8 cellular contexts compared by ENCODE assay signal in genomic region chr15:89057506-89058133, GRCh38. TPM values are rescaled to one million over a fixed set of nuclear protein-coding genes. Genes with fewer than 3 reads are reported as not detected.
A peak's percentile ranks its signal among the peaks of the same experiment; 100 is the strongest.
DNase-seq lines count a peak whose midpoint lies in the region; ATAC-seq and TF ChIP-seq lines count a peak whose summit lies in the region.

No MANE protein-coding gene starts in this region.

- TF ChIP-seq EP300 in ovary (IDR thresholded peaks at IDR 0.05): no peak

- H3K36me3 ChIP-seq in ovary (no peaks in the 10 kb centered on the region), tibial artery (peaks cover 0 to 8% (median 7%) of the 10 kb centered on the region in 3 donors)

- intact Hi-C loops in ovary (cut with DNase I): loop anchor here in 3 of 4 donors (2.0 to 10.0 kb wide), 4 partner anchors 67 to 119 kb away; no protein-coding TSS in a partner anchor
- intact Hi-C loops in tibial artery (cut with DNase I; ENCODE audit: low total_unique reads): loop anchor here (5.0 kb wide), 1 partner anchor 120 kb away; no protein-coding TSS in a partner anchor

- no peak for TF ChIP-seq POLR2A in ovary (IDR thresholded peaks at IDR 0.05)

- POLR2A ChIA-PET in AG04450 (lab: Yijun Ruan, JAX): no interaction called here

- no peak overlapping the region for H3K27ac ChIP-seq in AG04450 (ENCODE audit: low read depth, low read length)
- no peak overlapping the region for H3K27ac ChIP-seq in ovary
- H3K27ac ChIP-seq in tibial artery: peak overlapping the region; percentile 60 to 84

- H3K4me3 ChIP-seq in AG04450 (ENCODE audit: low read depth, low read length) (no peak overlapping the region), ovary (no peak overlapping the region), tibial artery (no peak overlapping the region)

- in situ Hi-C loops in KBM-7 (cut with MboI; ENCODE audit: low pct_unique_long_range_greater_than_20kb, low sequenced_read_pairs): loop anchor here (10.0 kb wide), 1 partner anchor 117 kb away; no protein-coding TSS in a partner anchor

- no peaks in the 10 kb centered on the region for H3K9me3 ChIP-seq in AG04450 (ENCODE audit: control insufficient read depth, insufficient read depth, low read length)
- no peaks in the 10 kb centered on the region for H3K9me3 ChIP-seq in ovary
- no peaks in the 10 kb centered on the region for H3K9me3 ChIP-seq in tibial artery

- DNase-seq in AG04450 (ENCODE audit: low read depth, low spot score): peak; percentile 43
- DNase-seq in KBM-7: peak; percentile 97
- DNase-seq in SHP77 treated with DMSO at 0.1 percent for 48 hours (lab: John Stamatoyannopoulos, UW): peak; percentile 27
- DNase-seq in activated effector memory CD4-positive, alpha-beta T cell treated with Interleukin-2 at 50 U/mL for 16 hours: peak; percentile 74
- DNase-seq in foreskin melanocyte: peak; percentile 54
- peak; percentile 72 to 91 (median 84) for DNase-seq in ovary
- DNase-seq in tibial artery: peak; percentile 83 to 90

- H3K4me1 ChIP-seq in ovary (ENCODE audit: insufficient read depth) (no peaks in the 10 kb centered on the region), tibial artery (peaks cover 0 to 66% (median 31%) of the 10 kb centered on the region in 4 donors)

- no peaks in the 10 kb centered on the region for H3K27me3 ChIP-seq in AG04450 (ENCODE audit: control insufficient read depth, insufficient read depth, low read length)
- H3K27me3 ChIP-seq in ovary: no peaks in the 10 kb centered on the region
- H3K27me3 ChIP-seq in tibial artery: no peaks in the 10 kb centered on the region

- peak; percentile 73 for ATAC-seq in GM18907 (IDR thresholded peaks at IDR 0.05; ENCODE audit: unreplicated experiment)

- WGBS in ovary, 3 donors: 23 to 26% (median 24%) methylated on average over 13 of the region's 13 CpGs

- CTCF ChIA-PET in AG04450 (lab: Charles Lee): interaction anchor here (0.6 to 8.9 kb wide), 66 partner anchors 8 to 309 kb away, joined by 3 to 222 read pairs (median 4); partner anchors contain the start of gene ABHD2

- TF ChIP-seq CTCF in AG04450 (IDR thresholded peaks at IDR 0.05; ENCODE audit: low read depth, low read length) (peak; percentile 99), ovary (IDR thresholded peaks at IDR 0.05) (peak; percentile 89 to 95 (median 93)), tibial artery (IDR thresholded peaks at IDR 0.05) (peak; percentile 98 to 99)

RNA-seq across cellular contexts. Expression of gene ABHD2, which starts 30.6 kb away (rescaled TPM):
- 51.5 and 60.1 TPM in 2 replicates for polyA plus RNA-seq in AG04450 (2011; rRNA removed)
- polyA minus RNA-seq in AG04450 (2011; rRNA and poly(A)+ RNA removed): 153 and 175 TPM in 2 replicates
- 100 to 1,000 TPM in 1 of 7 donors, 10 to 100 TPM in 6; 37.2 to 107 (median 89.5) TPM for total RNA-seq in ovary
- polyA plus RNA-seq in ovary: 100 to 1,000 TPM in 1 of 2 donors, 10 to 100 TPM in 1; 17.0 to 100 TPM

Comparison
In these comparisons a context has a peak if more than half of its experiments do, and no peak if none do; other contexts are left out.
1. DNase-seq: peak in every context shown above with its lines; median percentile 97 in KBM-7; 86 in tibial artery; 84 in ovary; 74 in activated effector memory CD4-positive, alpha-beta T cell treated with Interleukin-2 at 50 U/mL for 16 hours; 54 in foreskin melanocyte; 43 in AG04450; 27 in SHP77 treated with DMSO at 0.1 percent for 48 hours.
2. H3K27ac ChIP-seq: peak in tibial artery (2 of 2); none in AG04450 (single experiment) and ovary (0 of 2).
3. Peak in every context shown above with its lines, with median percentiles within 50 percentile points of each other: CTCF ChIP-seq.